In genomic region chr12:124509676-124510300, GRCh38 we compare ENCODE assay signal across 1 cellular context.
A peak's percentile ranks its signal among the peaks of the same experiment; 100 is the strongest.
TF ChIP-seq lines count a peak whose summit lies in the region.

No MANE protein-coding gene starts in this region.

TF ChIP-seq in HepG2, 621 proteins besides CTCF, POLR2A, EP300 and RAD21 (continued from another document and continues in another):
- TF ChIP-seq CEBPZ (IDR thresholded peaks at IDR 0.05; ENCODE audit: low read length) = no peak
- no peak for TF ChIP-seq ZNF772 (CRISPR knock-in tag; IDR thresholded peaks at IDR 0.05)
- TF ChIP-seq KLF9 (CRISPR knock-in tag; IDR thresholded peaks at IDR 0.05; ENCODE audit: low read depth) = no peak; the same call in 1 of the 2 replicates
- TF ChIP-seq FOSL2 (CRISPR knock-in tag; IDR thresholded peaks at IDR 0.05) = no peak
- no peak for TF ChIP-seq GABPB1 (CRISPR knock-in tag; IDR thresholded peaks at IDR 0.05)
- no peak for TF ChIP-seq ZNF367 (CRISPR knock-in tag; IDR thresholded peaks at IDR 0.05; ENCODE audit: borderline replicate concordance)
- TF ChIP-seq ETV6 (CRISPR knock-in tag; conservative IDR thresholded peaks at IDR 0.05) = no peak
- TF ChIP-seq ZBTB2 (CRISPR knock-in tag; IDR thresholded peaks at IDR 0.05; ENCODE audit: low read depth) = no peak
- TF ChIP-seq ZNF839 (CRISPR knock-in tag; IDR thresholded peaks at IDR 0.05; ENCODE audit: borderline replicate concordance) = no peak
- TF ChIP-seq ZNF501 (CRISPR knock-in tag; IDR thresholded peaks at IDR 0.05) = 0 out of 2 replicates have a peak, but pooled peaks have one; percentile 21
- TF ChIP-seq MAFG (CRISPR knock-in tag; IDR thresholded peaks at IDR 0.05) = no peak
- TF ChIP-seq ZNF709 (CRISPR knock-in tag; IDR thresholded peaks at IDR 0.05) = peak; percentile 70; the same call in 1 of the 2 replicates
- no peak for TF ChIP-seq U2AF1 (optimal IDR thresholded peaks at IDR 0.05; ENCODE audit: low read depth, low read length)
- no peak for TF ChIP-seq PPARG (CRISPR knock-in tag; conservative IDR thresholded peaks at IDR 0.05)
- no peak for TF ChIP-seq GABPA (IDR thresholded peaks at IDR 0.05; ENCODE audit: low read depth, low read length)
- TF ChIP-seq GABPA (CRISPR knock-in tag; IDR thresholded peaks at IDR 0.05; ENCODE audit: low read depth) = 0 out of 2 replicates have a peak, but pooled peaks have one; percentile 12
- peak; percentile 88; the same call in 1 of the 2 replicates for TF ChIP-seq ZBTB34 (CRISPR knock-in tag; IDR thresholded peaks at IDR 0.05)
- TF ChIP-seq ZNF883 (CRISPR knock-in tag; IDR thresholded peaks at IDR 0.05; ENCODE audit: not compliant biosample characterization) = no peak
- TF ChIP-seq ZMYM3 (CRISPR knock-in tag; IDR thresholded peaks at IDR 0.05) = no peak
- no peak for TF ChIP-seq ZNF138 (CRISPR knock-in tag; IDR thresholded peaks at IDR 0.05; ENCODE audit: low read depth)
- TF ChIP-seq, protein P1, sequence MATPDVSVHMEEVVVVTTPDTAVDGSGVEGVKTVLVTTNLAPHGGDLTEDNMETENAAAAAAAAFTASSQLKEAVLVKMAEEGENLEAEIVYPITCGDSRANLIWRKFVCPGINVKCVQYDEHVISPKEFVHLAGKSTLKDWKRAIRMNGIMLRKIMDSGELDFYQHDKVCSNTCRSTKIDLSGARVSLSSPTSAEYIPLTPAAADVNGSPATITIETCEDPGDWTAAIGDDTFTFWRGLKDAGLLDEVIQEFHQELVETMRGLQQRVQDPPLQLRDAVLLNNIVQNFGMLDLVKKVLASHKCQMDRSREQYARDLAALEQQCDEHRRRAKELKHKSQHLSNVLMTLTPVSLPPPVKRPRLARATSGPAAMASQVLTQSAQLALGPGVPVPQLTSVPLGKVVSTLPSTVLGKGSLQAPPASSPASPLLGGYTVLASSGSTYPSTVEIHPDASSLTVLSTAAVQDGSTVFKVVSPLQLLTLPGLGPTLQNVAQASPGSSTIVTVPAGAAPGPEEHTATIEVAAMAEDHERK (CRISPR knock-in tag; IDR thresholded peaks at IDR 0.05; ENCODE audit: low read depth) = no peak
- peak; percentile 26 for TF ChIP-seq HNRNPLL (IDR thresholded peaks at IDR 0.05; ENCODE audit: low read depth, low read length, poor library complexity, severe bottlenecking)
- TF ChIP-seq ZFP41 (CRISPR knock-in tag; IDR thresholded peaks at IDR 0.05; ENCODE audit: borderline replicate concordance) = 0 out of 2 replicates have a peak, but pooled peaks have one; percentile 27
- no peak for TF ChIP-seq ZNF558 (CRISPR knock-in tag; IDR thresholded peaks at IDR 0.05; ENCODE audit: borderline replicate concordance)
- TF ChIP-seq SMYD3 (CRISPR knock-in tag; IDR thresholded peaks at IDR 0.05) = 0 out of 2 replicates have a peak, but pooled peaks have one; percentile 41
- TF ChIP-seq CEBPB (IDR thresholded peaks at IDR 0.05; ENCODE audit: borderline replicate concordance, low read depth, low read length) = peak; percentile 75
- no peak for TF ChIP-seq NFIB (CRISPR knock-in tag; IDR thresholded peaks at IDR 0.05; ENCODE audit: borderline replicate concordance)
- 0 out of 2 replicates have a peak, but pooled peaks have one; percentile 16 for TF ChIP-seq NCOA2 (CRISPR knock-in tag; IDR thresholded peaks at IDR 0.05)
- no peak for TF ChIP-seq ZNF207 (IDR thresholded peaks at IDR 0.05; ENCODE audit: borderline replicate concordance)
- TF ChIP-seq HDAC1 (CRISPR knock-in tag; IDR thresholded peaks at IDR 0.05) = peak; percentile 54; the same call in 1 of the 2 replicates
- TF ChIP-seq ZNF891 (CRISPR knock-in tag; IDR thresholded peaks at IDR 0.05) = peak; percentile 91
- no peak for TF ChIP-seq SNRNP70 (IDR thresholded peaks at IDR 0.05; ENCODE audit: low read depth, low read length)
- TF ChIP-seq ZBTB42 (CRISPR knock-in tag; IDR thresholded peaks at IDR 0.05) = no peak
- TF ChIP-seq, protein P2, sequence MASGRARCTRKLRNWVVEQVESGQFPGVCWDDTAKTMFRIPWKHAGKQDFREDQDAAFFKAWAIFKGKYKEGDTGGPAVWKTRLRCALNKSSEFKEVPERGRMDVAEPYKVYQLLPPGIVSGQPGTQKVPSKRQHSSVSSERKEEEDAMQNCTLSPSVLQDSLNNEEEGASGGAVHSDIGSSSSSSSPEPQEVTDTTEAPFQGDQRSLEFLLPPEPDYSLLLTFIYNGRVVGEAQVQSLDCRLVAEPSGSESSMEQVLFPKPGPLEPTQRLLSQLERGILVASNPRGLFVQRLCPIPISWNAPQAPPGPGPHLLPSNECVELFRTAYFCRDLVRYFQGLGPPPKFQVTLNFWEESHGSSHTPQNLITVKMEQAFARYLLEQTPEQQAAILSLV (CRISPR knock-in tag; IDR thresholded peaks at IDR 0.05; ENCODE audit: borderline replicate concordance) = no peak
- TF ChIP-seq TIGD3 (CRISPR knock-in tag; IDR thresholded peaks at IDR 0.05; ENCODE audit: borderline replicate concordance) = no peak
- no peak for TF ChIP-seq USF2 (IDR thresholded peaks at IDR 0.05; ENCODE audit: low read depth, low read length)
- TF ChIP-seq USF2 (CRISPR knock-in tag; IDR thresholded peaks at IDR 0.05; ENCODE audit: borderline replicate concordance) = no peak
- TF ChIP-seq ZNF609 (CRISPR knock-in tag; IDR thresholded peaks at IDR 0.05; ENCODE audit: borderline replicate concordance) = no peak; the same call in 1 of the 2 replicates
- TF ChIP-seq CENPT (CRISPR knock-in tag; IDR thresholded peaks at IDR 0.05; ENCODE audit: low read depth) = no peak
- TF ChIP-seq PAXIP1 (CRISPR knock-in tag; conservative IDR thresholded peaks at IDR 0.05) = peak; percentile 53
